ENCODE assay signal across 18 cellular contexts in the genomic region with DNA sequence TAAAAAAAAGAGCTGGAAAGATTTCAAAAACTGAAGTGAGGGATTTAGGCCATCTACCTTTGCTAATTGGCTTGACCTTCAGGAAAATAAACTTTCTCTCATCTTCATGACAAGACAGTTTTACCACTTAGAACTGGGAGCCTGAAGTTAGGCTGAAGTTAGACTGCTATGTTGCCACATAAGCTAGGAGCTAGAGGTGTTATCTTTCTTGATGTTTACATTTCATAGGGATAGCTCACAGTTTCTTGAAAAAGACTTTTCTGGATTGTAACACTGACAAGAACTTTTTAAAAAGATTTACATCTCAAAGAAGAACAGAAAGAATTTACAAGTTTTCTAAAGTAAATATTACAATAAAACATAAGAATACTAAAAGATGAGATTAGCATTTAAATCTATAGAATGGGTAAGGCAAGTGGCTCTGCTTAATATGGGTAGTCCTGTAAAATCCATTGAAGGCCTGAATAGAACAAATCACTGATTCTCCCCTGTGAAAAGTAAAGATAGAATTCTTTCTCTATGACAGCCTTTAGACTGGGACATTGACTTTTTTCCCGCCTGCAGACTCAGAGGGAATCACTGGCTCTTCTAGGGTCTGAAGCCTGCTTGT.
DNase-seq lines count a peak whose midpoint lies in the region; ATAC-seq and TF ChIP-seq lines count a peak whose summit lies in the region.
"Had no signal": no experiment of that assay in that cellular context is flagged by ENCODE, and none has a peak within 500 bp of the region (broad histone marks: within the 10 kb centered on the region; RNA-seq: fewer than 3 reads in every experiment).

No MANE protein-coding gene starts in this region.

- no peak overlapping the region for H3K27ac ChIP-seq in parathyroid adenoma
- H3K27ac ChIP-seq: Peyer's patch had no signal

- peak overlapping the region; percentile 37 for H3K4me2 ChIP-seq in parathyroid adenoma (ENCODE audit: low read length)

- H3K9ac ChIP-seq in parathyroid adenoma = no peak overlapping the region

- H3K4me3 ChIP-seq in fibroblast of pulmonary artery (replicated peaks; ENCODE audit: low read depth, low read length) = no peak overlapping the region
- no peak overlapping the region for H3K4me3 ChIP-seq in parathyroid adenoma (ENCODE audit: low read depth, low read length)
- H3K4me3 ChIP-seq in foreskin fibroblast (ENCODE audit: low read depth in 1 of 2, low read length in 2 of 2) = no peak overlapping the region
- H3K4me3 ChIP-seq: Peyer's patch had no signal

- no peaks in the 10 kb centered on the region for H3K4me1 Mint-ChIP-seq in activated CD8-positive, alpha-beta T cell treated with anti-CD3 and anti-CD28 coated beads, Interleukin-2, amount 10 ng/mL, durations not matched to agents 7 days and 5 days (ENCODE audit: low read depth)
- H3K4me1 Mint-ChIP-seq: CD4-positive, alpha-beta memory T cell had no signal

- H2AFZ ChIP-seq in parathyroid adenoma = no peak overlapping the region

- no peaks in the 10 kb centered on the region for H3K27me3 ChIP-seq in parathyroid adenoma (ENCODE audit: control insufficient read depth, insufficient read depth, low read length)
- H3K27me3 ChIP-seq: BE2C, Peyer's patch had no signal

- CTCF ChIA-PET in activated CD8-positive, alpha-beta T cell treated with anti-CD3 and anti-CD28 coated beads, Interleukin-2, amount 10 ng/mL, durations not matched to agents 7 days and 5 days (lab: Charles Lee) = no interaction called here

- no peaks in the 10 kb centered on the region for H3K36me3 ChIP-seq in parathyroid adenoma (ENCODE audit: control insufficient read depth, insufficient read depth, low read length)
- H3K36me3 ChIP-seq: BE2C, Peyer's patch had no signal

- H3K9me3 ChIP-seq in parathyroid adenoma (ENCODE audit: control insufficient read depth, low read length) = no peaks in the 10 kb centered on the region
- H3K9me3 ChIP-seq: BE2C, Peyer's patch had no signal

- TF ChIP-seq CTCF in fibroblast of pulmonary artery (IDR thresholded peaks at IDR 0.05; ENCODE audit: low read length, missing control alignments) (no peak), parathyroid adenoma (IDR thresholded peaks at IDR 0.05) (no peak), foreskin fibroblast (IDR thresholded peaks at IDR 0.05; ENCODE audit: low read depth, low read length) (no peak)

- H3K79me2 ChIP-seq in parathyroid adenoma = no peaks in the 10 kb centered on the region

- DNase-seq in M059J (ENCODE audit: low read depth) (peak; percentile 18), amniotic epithelial cell (ENCODE audit: low read depth) (peak; percentile 78), fibroblast of pulmonary artery (ENCODE audit: low read depth) (peak; percentile 1), foreskin fibroblast (no peak)
- DNase-seq in activated CD8-positive, alpha-beta T cell treated with anti-CD3 and anti-CD28 coated beads, Interleukin-2, amount 10 ng/mL, durations not matched to agents 7 days and 5 days = no peak
- DNase-seq: BE2C; Calu3; CD4-positive, alpha-beta memory T cell; DMS53; NCI-H1417; NCI-H187 treated with DMSO at 0.1 percent for 48 hours; NCI-H524; Peyer's patch; Right ventricle myocardium superior had no signal

- H3K9me3 Mint-ChIP-seq in activated CD8-positive, alpha-beta T cell treated with anti-CD3 and anti-CD28 coated beads, Interleukin-2, amount 10 ng/mL, durations not matched to agents 7 days and 5 days (ENCODE audit: insufficient read depth) = peaks cover 5% of the 10 kb centered on the region

- no peak for ATAC-seq in HG03108 (IDR thresholded peaks at IDR 0.05; ENCODE audit: unreplicated experiment)
- no peak for ATAC-seq in GM21825 (IDR thresholded peaks at IDR 0.05; ENCODE audit: unreplicated experiment)
- no peak for ATAC-seq in activated CD8-positive, alpha-beta T cell treated with anti-CD3 and anti-CD28 coated beads, Interleukin-2, amount 10 ng/mL, durations not matched to agents 7 days and 5 days
- ATAC-seq: SK-N-SH treated with all-trans-retinoic acid at 6 μM for 48 hours had no signal

- POLR2A ChIA-PET in activated CD8-positive, alpha-beta T cell treated with anti-CD3 and anti-CD28 coated beads, Interleukin-2, amount 10 ng/mL, durations not matched to agents 7 days and 5 days (lab: Charles Lee) = no interaction called here

- H3K4me3 Mint-ChIP-seq in activated CD8-positive, alpha-beta T cell treated with anti-CD3 and anti-CD28 coated beads, Interleukin-2, amount 10 ng/mL, durations not matched to agents 7 days and 5 days = no peak overlapping the region
- H3K4me3 Mint-ChIP-seq: CD4-positive, alpha-beta memory T cell had no signal

- H3K27me3 Mint-ChIP-seq in activated CD8-positive, alpha-beta T cell treated with anti-CD3 and anti-CD28 coated beads, Interleukin-2, amount 10 ng/mL, durations not matched to agents 7 days and 5 days (ENCODE audit: low read depth) = no peaks in the 10 kb centered on the region
- H3K27me3 Mint-ChIP-seq: CD4-positive, alpha-beta memory T cell had no signal

- no peaks in the 10 kb centered on the region for H3K4me1 ChIP-seq in parathyroid adenoma
- H3K4me1 ChIP-seq: BE2C, Peyer's patch had no signal

- H3K27ac Mint-ChIP-seq in activated CD8-positive, alpha-beta T cell treated with anti-CD3 and anti-CD28 coated beads, Interleukin-2, amount 10 ng/mL, durations not matched to agents 7 days and 5 days = no peak overlapping the region
- H3K27ac Mint-ChIP-seq: CD4-positive, alpha-beta memory T cell had no signal

- no peaks in the 10 kb centered on the region for H3K36me3 Mint-ChIP-seq in activated CD8-positive, alpha-beta T cell treated with anti-CD3 and anti-CD28 coated beads, Interleukin-2, amount 10 ng/mL, durations not matched to agents 7 days and 5 days (ENCODE audit: low read depth)
- H3K36me3 Mint-ChIP-seq: CD4-positive, alpha-beta memory T cell had no signal

Comparison
In these comparisons a context has a peak if more than half of its experiments do, and no peak if none do; other contexts are left out.
1. DNase-seq: peak in M059J (single experiment), amniotic epithelial cell (single experiment) and fibroblast of pulmonary artery (single experiment); none in foreskin fibroblast (0 of 2) and activated CD8-positive, alpha-beta T cell treated with anti-CD3 and anti-CD28 coated beads, Interleukin-2, amount 10 ng/mL, durations not matched to agents 7 days and 5 days (single experiment).